In the genomic region with DNA sequence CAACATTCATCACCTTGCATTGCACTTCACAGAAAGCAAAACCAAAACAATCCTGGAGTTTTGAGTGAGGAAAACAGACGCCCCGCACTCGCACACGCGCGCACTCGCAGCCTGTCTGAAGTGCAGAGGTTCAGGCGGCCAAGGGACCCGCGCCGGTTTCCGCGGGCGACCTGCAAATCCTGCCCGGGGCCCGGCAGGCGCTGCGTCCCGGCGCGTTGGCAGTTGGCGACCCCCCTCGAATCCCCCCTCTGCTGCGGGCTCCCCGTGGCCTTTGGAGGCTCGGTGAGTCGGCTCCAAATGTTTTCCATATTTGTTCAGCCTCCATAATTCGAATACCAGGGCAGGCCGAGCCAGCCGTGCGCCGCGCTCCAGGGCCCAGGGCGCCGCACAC, we compare ENCODE assay signal across 8 cellular contexts. TPM values are rescaled to one million over a fixed set of nuclear protein-coding genes. Genes with fewer than 3 reads are reported as not detected.
DNase-seq lines count a peak whose midpoint lies in the region; ATAC-seq, FAIRE-seq and TF ChIP-seq lines count a peak whose summit lies in the region.

A gene with protein sequence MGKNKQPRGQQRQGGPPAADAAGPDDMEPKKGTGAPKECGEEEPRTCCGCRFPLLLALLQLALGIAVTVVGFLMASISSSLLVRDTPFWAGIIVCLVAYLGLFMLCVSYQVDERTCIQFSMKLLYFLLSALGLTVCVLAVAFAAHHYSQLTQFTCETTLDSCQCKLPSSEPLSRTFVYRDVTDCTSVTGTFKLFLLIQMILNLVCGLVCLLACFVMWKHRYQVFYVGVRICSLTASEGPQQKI (plus strand): TSS at position 324 of the 391 bp plus-strand sequence. CDS start 100 bp downstream, outside the sequence.

- H3K27ac ChIP-seq in small intestine (ENCODE audit: low read depth in 1 of 2, low read length in 1 of 2), result peak within 1 kb of the TSS in 1 of 2 donors; percentile 64

- H3K4me1 Mint-ChIP-seq in chondrocyte (ENCODE audit: low read depth), result peaks cover 41% of the 10 kb centered on the region

- DNase-seq in C1 segment of cervical spinal cord (lab: John Stamatoyannopoulos, UW) (peak in 12 of 14 donors; percentile 63 to 85 (median 80)), GM19239 (ENCODE audit: insufficient read length, low spot score) (no peak), NCI-H2171 treated with DMSO at 0.1 percent for 48 hours (lab: John Stamatoyannopoulos, UW) (peak; percentile 72), chondrocyte (ENCODE audit: low spot score) (peak; percentile 87), kidney tubule cell (ENCODE audit: low spot score) (peak; percentile 57), small intestine (peak; percentile 34), NCI-H2107 (lab: John Stamatoyannopoulos, UW) (no peak)

- H3K27ac Mint-ChIP-seq in chondrocyte (ENCODE audit: unreplicated experiment), result peak within 1 kb of the TSS; percentile 95

- ATAC-seq in GM21367 (IDR thresholded peaks at IDR 0.05; ENCODE audit: unreplicated experiment), result no peak

- H3K36me3 Mint-ChIP-seq in chondrocyte (ENCODE audit: low read depth), result no peaks in the 10 kb centered on the region

- no peaks in the 10 kb centered on the region for H3K27me3 ChIP-seq in small intestine (ENCODE audit: control insufficient read depth in 2 of 2, insufficient read depth in 2 of 2, low read length in 2 of 2)

- H3K36me3 ChIP-seq in small intestine (ENCODE audit: control insufficient read depth in 2 of 2, insufficient read depth in 2 of 2, low read length in 2 of 2), result no peaks in the 10 kb centered on the region

- no peaks in the 10 kb centered on the region for H3K9me3 Mint-ChIP-seq in chondrocyte (ENCODE audit: low read depth)

- TF ChIP-seq CTCF in chondrocyte (IDR thresholded peaks at IDR 0.05), result no peak

- WGBS in small intestine, 3 donors, result 1 to 2% (median 1%) methylated on average over 30 to 35 of the region's 35 CpGs

- peaks cover 0 to 6% of the 10 kb centered on the region in 2 donors for H3K4me1 ChIP-seq in small intestine (ENCODE audit: control insufficient read depth in 2 of 2, insufficient read depth in 1 of 2, low read depth in 1 of 2, low read length in 1 of 2)

- peak within 1 kb of the TSS; percentile 39 to 47 for H3K4me3 ChIP-seq in small intestine (ENCODE audit: low read depth in 1 of 2, low read length in 2 of 2)

- H3K9me3 ChIP-seq in small intestine (ENCODE audit: control insufficient read depth, low read depth), result no peaks in the 10 kb centered on the region

- no peaks in the 10 kb centered on the region for H3K27me3 Mint-ChIP-seq in chondrocyte (ENCODE audit: low read depth)

- peak within 1 kb of the TSS; percentile 91 for H3K4me3 Mint-ChIP-seq in chondrocyte (ENCODE audit: unreplicated experiment)

- FAIRE-seq in GM19239 (lab: Jason Lieb, UNC), result peak; percentile 23
- no peak for FAIRE-seq in small intestine (lab: Jason Lieb, UNC)

RNA-seq across cellular contexts. Expression of the gene that starts here (rescaled TPM):
- total RNA-seq in chondrocyte, result 38.9 to 42.9 TPM (median 39.2 TPM) in 3 replicates
- polyA plus RNA-seq in small intestine, result 1 to 10 TPM in 1 of 3 donors, under 1 TPM in 2; 0.67 to 2.6 (median 0.81) TPM

Comparison
In these comparisons a context has a peak if more than half of its experiments do, and no peak if none do; other contexts are left out.
1. DNase-seq: peak in C1 segment of cervical spinal cord (12 of 14), NCI-H2171 treated with DMSO at 0.1 percent for 48 hours (single experiment), chondrocyte (single experiment), kidney tubule cell (single experiment) and small intestine (single experiment); none in GM19239 (single experiment) and NCI-H2107 (single experiment).